ENCODE assay signal across 29 cellular contexts in the genomic region with DNA sequence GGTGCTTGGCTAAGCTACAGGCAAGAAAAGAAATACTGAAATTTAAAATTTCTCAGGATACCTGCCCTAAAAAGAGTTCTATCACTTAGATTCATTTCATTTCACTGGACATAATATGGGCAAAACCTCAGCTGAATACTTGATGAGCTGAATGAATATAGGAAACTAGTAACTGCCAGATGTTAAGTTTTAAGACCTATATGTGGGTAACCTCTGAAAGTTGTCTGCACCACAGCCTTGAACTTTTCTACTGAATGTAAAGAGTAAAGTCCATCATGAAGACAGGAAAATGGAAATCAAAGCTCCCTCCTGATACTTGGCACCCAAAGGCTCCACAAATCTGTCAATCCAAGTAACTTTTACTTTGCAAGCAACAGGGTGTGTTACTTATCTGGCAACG.
"Had no signal": no experiment of that assay in that cellular context is flagged by ENCODE, and none has a peak within 500 bp of the region (broad histone marks: within the 10 kb centered on the region; RNA-seq: fewer than 3 reads in every experiment).

No MANE protein-coding gene starts in this region.

- H3K27me3 ChIP-seq: adrenal gland, body of pancreas, dorsolateral prefrontal cortex, gastrocnemius medialis, left lung, ovary, sigmoid colon, stomach, transverse colon had no signal

- H3K4me1 ChIP-seq: prostate gland had no signal

- H3K4me3 Mint-ChIP-seq: activated CD4-positive, alpha-beta T cell treated with anti-CD3 and anti-CD28 coated beads for 36 hours; activated naive CD4-positive, alpha-beta T cell treated with anti-CD3 and anti-CD28 coated beads for 36 hours; activated naive CD8-positive, alpha-beta T cell treated with anti-CD3 and anti-CD28 coated beads for 36 hours; immature natural killer cell; naive B cell; stimulated activated naive B cell treated with anti-CD40 and anti-IgM and Interleukin-4, amounts not matched to agents 10 μg/mL and 1 μg/mL and 100 μg/mL, for 72 hours; T-cell had no signal

- H3K27ac ChIP-seq: body of pancreas, left lung, ovary, prostate gland had no signal

- H3K27me3 Mint-ChIP-seq: activated CD4-positive, alpha-beta T cell treated with anti-CD3 and anti-CD28 coated beads for 36 hours; activated naive CD8-positive, alpha-beta T cell treated with anti-CD3 and anti-CD28 coated beads for 36 hours; naive B cell; stimulated activated naive B cell treated with anti-CD40 and anti-IgM and Interleukin-4, amounts not matched to agents 10 μg/mL and 1 μg/mL and 100 μg/mL, for 72 hours; T-cell had no signal

- H3K27ac Mint-ChIP-seq: activated CD4-positive, alpha-beta T cell treated with anti-CD3 and anti-CD28 coated beads for 36 hours; activated naive CD4-positive, alpha-beta T cell treated with anti-CD3 and anti-CD28 coated beads for 36 hours; activated naive CD8-positive, alpha-beta T cell treated with anti-CD3 and anti-CD28 coated beads for 36 hours; stimulated activated naive B cell treated with anti-CD40 and anti-IgM and Interleukin-4, amounts not matched to agents 10 μg/mL and 1 μg/mL and 100 μg/mL, for 72 hours; T-cell had no signal

- H3K9me3 ChIP-seq: adrenal gland, body of pancreas, gastrocnemius medialis, left lung, ovary, prostate gland, sigmoid colon, stomach, transverse colon had no signal

- H3K36me3 ChIP-seq: adrenal gland, gastrocnemius medialis, left lung, ovary, prostate gland, sigmoid colon, stomach, transverse colon had no signal

- H3K9me3 Mint-ChIP-seq: activated naive CD4-positive, alpha-beta T cell treated with anti-CD3 and anti-CD28 coated beads for 36 hours; activated naive CD8-positive, alpha-beta T cell treated with anti-CD3 and anti-CD28 coated beads for 36 hours; immature natural killer cell; naive B cell; stimulated activated naive B cell treated with anti-CD40 and anti-IgM and Interleukin-4, amounts not matched to agents 10 μg/mL and 1 μg/mL and 100 μg/mL, for 72 hours; T-cell had no signal

- ATAC-seq: activated CD4-positive, alpha-beta T cell treated with anti-CD3 and anti-CD28 coated beads for 36 hours; body of pancreas; gastrocnemius medialis; left lung; stimulated activated naive B cell treated with anti-CD40 and anti-IgM and Interleukin-4, amounts not matched to agents 10 μg/mL and 1 μg/mL and 100 μg/mL, for 72 hours; T-cell had no signal

- DNase-seq: activated CD4-positive, alpha-beta T cell treated with anti-CD3 and anti-CD28 coated beads for 36 hours; activated CD4-positive, alpha-beta T cell treated with anti-CD3 and anti-CD28 coated beads, Interleukin-2, amount 50 U/mL, for 4 hours; activated CD4-positive, CD25-positive, alpha-beta regulatory T cell; activated CD8-positive, alpha-beta memory T cell treated with anti-CD3 and anti-CD28 coated beads for 24 hours; activated effector memory CD4-positive, alpha-beta T cell treated with anti-CD3 and anti-CD28 coated beads, Interleukin-2, amount 50 U/mL, for 16 hours; activated naive CD4-positive, alpha-beta T cell treated with anti-CD3 and anti-CD28 coated beads for 36 hours; activated naive CD8-positive, alpha-beta T cell treated with anti-CD3 and anti-CD28 coated beads for 36 hours; aorta; body of pancreas; dorsolateral prefrontal cortex; effector memory CD4-positive, alpha-beta T cell; gastrocnemius medialis; glutamatergic neuron; hippocampal formation; immature natural killer cell; kidney; naive B cell; ovary; sigmoid colon; stimulated activated CD4-positive, alpha-beta T cell treated with anti-CD3 and anti-CD28 coated beads, Interleukin-15, amount 100 ng/mL, for 24 hours; stimulated activated CD4-positive, alpha-beta T cell treated with anti-CD3 and anti-CD28 coated beads, Interleukin-2, amount 100 ng/mL, for 24 hours; stimulated activated naive B cell treated with anti-CD40 and anti-IgM and Interleukin-4, amounts not matched to agents 10 μg/mL and 1 μg/mL and 100 μg/mL, for 72 hours; stomach; T-cell; transverse colon had no signal

- H3K4me3 ChIP-seq: adrenal gland, body of pancreas, coronary artery, dorsolateral prefrontal cortex, gastrocnemius medialis, left lung, ovary, prostate gland, sigmoid colon, stomach, transverse colon had no signal
